7 cellular contexts compared by ENCODE assay signal in genomic region chr21:14697769-14698168, GRCh38.
"Had no signal": no experiment of that assay in that cellular context is flagged by ENCODE, and none has a peak within 500 bp of the region (broad histone marks: within the 10 kb centered on the region; RNA-seq: fewer than 3 reads in every experiment).

No MANE protein-coding gene starts in this region.

- H3K27ac Mint-ChIP-seq: IgD-negative memory B cell had no signal

- DNase-seq: IMR-90, KBM-7, KG1 had no signal

- H3K27me3 Mint-ChIP-seq: IgD-negative memory B cell had no signal

- H3K36me3 Mint-ChIP-seq: IgD-negative memory B cell had no signal

- ATAC-seq: HepG2, K562 had no signal

- H3K27ac ChIP-seq: HL-60 had no signal

- H3K4me3 Mint-ChIP-seq: IgD-negative memory B cell had no signal

- H3K4me1 Mint-ChIP-seq: IgD-negative memory B cell had no signal

- H3K9me3 Mint-ChIP-seq: IgD-negative memory B cell had no signal

- H3K4me3 ChIP-seq: K562 had no signal
